1 cellular context compared by ENCODE assay signal in genomic region chr6:28747631-28748157, GRCh38.
TF ChIP-seq lines count a peak whose summit lies in the region.

No MANE protein-coding gene starts in this region.

TF ChIP-seq in HEK293, 187 proteins besides CTCF, POLR2A, EP300 and RAD21 (continued from another document and continues in another):
- TF ChIP-seq, protein P1, sequence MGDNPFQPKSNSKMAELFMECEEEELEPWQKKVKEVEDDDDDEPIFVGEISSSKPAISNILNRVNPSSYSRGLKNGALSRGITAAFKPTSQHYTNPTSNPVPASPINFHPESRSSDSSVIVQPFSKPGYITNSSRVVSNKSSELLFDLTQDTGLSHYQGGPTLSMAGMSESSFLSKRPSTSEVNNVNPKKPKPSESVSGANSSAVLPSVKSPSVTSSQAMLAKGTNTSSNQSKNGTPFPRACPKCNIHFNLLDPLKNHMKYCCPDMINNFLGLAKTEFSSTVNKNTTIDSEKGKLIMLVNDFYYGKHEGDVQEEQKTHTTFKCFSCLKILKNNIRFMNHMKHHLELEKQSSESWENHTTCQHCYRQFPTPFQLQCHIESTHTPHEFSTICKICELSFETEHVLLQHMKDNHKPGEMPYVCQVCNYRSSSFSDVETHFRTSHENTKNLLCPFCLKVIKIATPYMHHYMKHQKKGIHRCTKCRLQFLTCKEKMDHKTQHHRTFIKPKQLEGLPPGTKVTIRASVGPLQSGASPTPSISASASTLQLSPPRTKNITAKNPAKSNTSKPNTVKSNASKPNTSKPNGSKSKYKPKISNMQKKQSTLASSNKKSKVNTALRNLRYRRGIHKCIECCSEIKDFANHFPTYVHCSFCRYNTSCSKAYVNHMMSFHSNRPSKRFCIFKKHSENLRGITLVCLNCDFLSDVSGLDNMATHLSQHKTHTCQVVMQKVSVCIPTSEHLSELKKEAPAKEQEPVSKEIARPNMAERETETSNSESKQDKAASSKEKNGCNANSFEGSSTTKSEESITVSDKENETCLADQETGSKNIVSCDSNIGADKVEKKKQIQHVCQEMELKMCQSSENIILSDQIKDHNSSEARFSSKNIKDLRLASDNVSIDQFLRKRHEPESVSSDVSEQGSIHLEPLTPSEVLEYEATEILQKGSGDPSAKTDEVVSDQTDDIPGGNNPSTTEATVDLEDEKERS (tag by site-specific recombination; IDR thresholded peaks at IDR 0.05): no peak; the same call in 1 of the 2 replicates
- TF ChIP-seq ZNF670 (tag by site-specific recombination; IDR thresholded peaks at IDR 0.05; ENCODE audit: low read depth) (no peak), ZNF792 (tag by site-specific recombination; IDR thresholded peaks at IDR 0.05) (0 out of 2 replicates have a peak, but pooled peaks have one; percentile 22), FEZF1 (tag by site-specific recombination; IDR thresholded peaks at IDR 0.05) (peak; percentile 21; the same call in 1 of the 2 replicates), ZNF626 (tag by site-specific recombination; IDR thresholded peaks at IDR 0.05) (no peak), ZNF24 (tag by site-specific recombination; IDR thresholded peaks at IDR 0.05) (peak; percentile 85), PRDM1 (tag by site-specific recombination; IDR thresholded peaks at IDR 0.05) (peak; percentile 65), MYNN (tag by site-specific recombination; IDR thresholded peaks at IDR 0.05; ENCODE audit: borderline replicate concordance) (peak; percentile 90), SP7 (tag by site-specific recombination; IDR thresholded peaks at IDR 0.05) (peak; percentile 86), ZNF549 (tag by site-specific recombination; IDR thresholded peaks at IDR 0.05) (no peak), INSM2 (tag by site-specific recombination; IDR thresholded peaks at IDR 0.05) (peak; percentile 35; the same call in 1 of the 2 replicates), SP2 (tag by site-specific recombination; IDR thresholded peaks at IDR 0.05) (0 out of 2 replicates have a peak, but pooled peaks have one; percentile 18), ZNF416 (tag by site-specific recombination; IDR thresholded peaks at IDR 0.05) (0 out of 2 replicates have a peak, but pooled peaks have one; percentile 21), ZNF777 (tag by site-specific recombination; IDR thresholded peaks at IDR 0.05; ENCODE audit: borderline replicate concordance) (no peak), ZNF530 (tag by site-specific recombination; IDR thresholded peaks at IDR 0.05; ENCODE audit: low read depth) (no peak), ZNF311 (tag by site-specific recombination; IDR thresholded peaks at IDR 0.05; ENCODE audit: borderline replicate concordance) (no peak), ZNF341 (tag by site-specific recombination; IDR thresholded peaks at IDR 0.05; ENCODE audit: low read depth) (peak; percentile 55), ZNF488 (tag by site-specific recombination; IDR thresholded peaks at IDR 0.05) (no peak), ZBTB48 (tag by site-specific recombination; IDR thresholded peaks at IDR 0.05) (peak; percentile 92), SCRT1 (tag by site-specific recombination; IDR thresholded peaks at IDR 0.05; ENCODE audit: borderline replicate concordance) (no peak), ZNF23 (tag by site-specific recombination; IDR thresholded peaks at IDR 0.05; ENCODE audit: borderline replicate concordance) (no peak), ZBTB21 (tag by site-specific recombination; IDR thresholded peaks at IDR 0.05) (no peak; the same call in 1 of the 2 replicates), ZNF785 (tag by site-specific recombination; IDR thresholded peaks at IDR 0.05) (no peak), GLI4 (tag by site-specific recombination; IDR thresholded peaks at IDR 0.05) (0 out of 2 replicates have a peak, but pooled peaks have one; percentile 64), SP3 (tag by site-specific recombination; IDR thresholded peaks at IDR 0.05) (peak; percentile 48), ZNF423 (tag by site-specific recombination; IDR thresholded peaks at IDR 0.05) (no peak), ZNF175 (tag by site-specific recombination; IDR thresholded peaks at IDR 0.05) (no peak), ZNF391 (tag by site-specific recombination; IDR thresholded peaks at IDR 0.05; ENCODE audit: borderline replicate concordance, low read depth) (no peak), ZSCAN23 (tag by site-specific recombination; IDR thresholded peaks at IDR 0.05) (peak; percentile 77; the same call in 1 of the 2 replicates), HOXC10 (CRISPR knock-in tag; IDR thresholded peaks at IDR 0.05) (no peak), ZNF501 (tag by site-specific recombination; IDR thresholded peaks at IDR 0.05) (peak; percentile 83; the same call in 1 of the 2 replicates), ZNF148 (tag by site-specific recombination; IDR thresholded peaks at IDR 0.05; ENCODE audit: borderline replicate concordance) (no peak), EGR2 (tag by site-specific recombination; IDR thresholded peaks at IDR 0.05; ENCODE audit: low read depth) (peak; percentile 46), ZNF174 (tag by site-specific recombination; IDR thresholded peaks at IDR 0.05) (no peak), ZNF629 (tag by site-specific recombination; IDR thresholded peaks at IDR 0.05) (peak; percentile 77), ZNF19 (tag by site-specific recombination; IDR thresholded peaks at IDR 0.05; ENCODE audit: low read depth) (no peak), GLIS2 (tag by site-specific recombination; IDR thresholded peaks at IDR 0.05) (no peak), REPIN1 (tag by site-specific recombination; IDR thresholded peaks at IDR 0.05; ENCODE audit: low read depth) (no peak), ZFP37 (tag by site-specific recombination; IDR thresholded peaks at IDR 0.05) (peak; percentile 78; the same call in 1 of the 2 replicates), ZBTB1 (tag by site-specific recombination; IDR thresholded peaks at IDR 0.05) (no peak), ZNF600 (tag by site-specific recombination; IDR thresholded peaks at IDR 0.05) (peak; percentile 99), BCL11B (tag by site-specific recombination; IDR thresholded peaks at IDR 0.05; ENCODE audit: low read depth) (no peak), IKZF3 (tag by site-specific recombination; IDR thresholded peaks at IDR 0.05) (peak; percentile 81), ZNF221 (tag by site-specific recombination; IDR thresholded peaks at IDR 0.05; ENCODE audit: borderline replicate concordance) (no peak), YY2 (tag by site-specific recombination; IDR thresholded peaks at IDR 0.05) (no peak), RBAK (tag by site-specific recombination; IDR thresholded peaks at IDR 0.05) (no peak), ZFP3 (tag by site-specific recombination; IDR thresholded peaks at IDR 0.05; ENCODE audit: low read depth) (no peak)
- TF ChIP-seq, protein P2, sequence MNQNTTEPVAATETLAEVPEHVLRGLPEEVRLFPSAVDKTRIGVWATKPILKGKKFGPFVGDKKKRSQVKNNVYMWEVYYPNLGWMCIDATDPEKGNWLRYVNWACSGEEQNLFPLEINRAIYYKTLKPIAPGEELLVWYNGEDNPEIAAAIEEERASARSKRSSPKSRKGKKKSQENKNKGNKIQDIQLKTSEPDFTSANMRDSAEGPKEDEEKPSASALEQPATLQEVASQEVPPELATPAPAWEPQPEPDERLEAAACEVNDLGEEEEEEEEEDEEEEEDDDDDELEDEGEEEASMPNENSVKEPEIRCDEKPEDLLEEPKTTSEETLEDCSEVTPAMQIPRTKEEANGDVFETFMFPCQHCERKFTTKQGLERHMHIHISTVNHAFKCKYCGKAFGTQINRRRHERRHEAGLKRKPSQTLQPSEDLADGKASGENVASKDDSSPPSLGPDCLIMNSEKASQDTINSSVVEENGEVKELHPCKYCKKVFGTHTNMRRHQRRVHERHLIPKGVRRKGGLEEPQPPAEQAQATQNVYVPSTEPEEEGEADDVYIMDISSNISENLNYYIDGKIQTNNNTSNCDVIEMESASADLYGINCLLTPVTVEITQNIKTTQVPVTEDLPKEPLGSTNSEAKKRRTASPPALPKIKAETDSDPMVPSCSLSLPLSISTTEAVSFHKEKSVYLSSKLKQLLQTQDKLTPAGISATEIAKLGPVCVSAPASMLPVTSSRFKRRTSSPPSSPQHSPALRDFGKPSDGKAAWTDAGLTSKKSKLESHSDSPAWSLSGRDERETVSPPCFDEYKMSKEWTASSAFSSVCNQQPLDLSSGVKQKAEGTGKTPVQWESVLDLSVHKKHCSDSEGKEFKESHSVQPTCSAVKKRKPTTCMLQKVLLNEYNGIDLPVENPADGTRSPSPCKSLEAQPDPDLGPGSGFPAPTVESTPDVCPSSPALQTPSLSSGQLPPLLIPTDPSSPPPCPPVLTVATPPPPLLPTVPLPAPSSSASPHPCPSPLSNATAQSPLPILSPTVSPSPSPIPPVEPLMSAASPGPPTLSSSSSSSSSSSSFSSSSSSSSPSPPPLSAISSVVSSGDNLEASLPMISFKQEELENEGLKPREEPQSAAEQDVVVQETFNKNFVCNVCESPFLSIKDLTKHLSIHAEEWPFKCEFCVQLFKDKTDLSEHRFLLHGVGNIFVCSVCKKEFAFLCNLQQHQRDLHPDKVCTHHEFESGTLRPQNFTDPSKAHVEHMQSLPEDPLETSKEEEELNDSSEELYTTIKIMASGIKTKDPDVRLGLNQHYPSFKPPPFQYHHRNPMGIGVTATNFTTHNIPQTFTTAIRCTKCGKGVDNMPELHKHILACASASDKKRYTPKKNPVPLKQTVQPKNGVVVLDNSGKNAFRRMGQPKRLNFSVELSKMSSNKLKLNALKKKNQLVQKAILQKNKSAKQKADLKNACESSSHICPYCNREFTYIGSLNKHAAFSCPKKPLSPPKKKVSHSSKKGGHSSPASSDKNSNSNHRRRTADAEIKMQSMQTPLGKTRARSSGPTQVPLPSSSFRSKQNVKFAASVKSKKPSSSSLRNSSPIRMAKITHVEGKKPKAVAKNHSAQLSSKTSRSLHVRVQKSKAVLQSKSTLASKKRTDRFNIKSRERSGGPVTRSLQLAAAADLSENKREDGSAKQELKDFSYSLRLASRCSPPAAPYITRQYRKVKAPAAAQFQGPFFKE (tag by site-specific recombination; IDR thresholded peaks at IDR 0.05; ENCODE audit: borderline replicate concordance): no peak
- TF ChIP-seq, protein P3, sequence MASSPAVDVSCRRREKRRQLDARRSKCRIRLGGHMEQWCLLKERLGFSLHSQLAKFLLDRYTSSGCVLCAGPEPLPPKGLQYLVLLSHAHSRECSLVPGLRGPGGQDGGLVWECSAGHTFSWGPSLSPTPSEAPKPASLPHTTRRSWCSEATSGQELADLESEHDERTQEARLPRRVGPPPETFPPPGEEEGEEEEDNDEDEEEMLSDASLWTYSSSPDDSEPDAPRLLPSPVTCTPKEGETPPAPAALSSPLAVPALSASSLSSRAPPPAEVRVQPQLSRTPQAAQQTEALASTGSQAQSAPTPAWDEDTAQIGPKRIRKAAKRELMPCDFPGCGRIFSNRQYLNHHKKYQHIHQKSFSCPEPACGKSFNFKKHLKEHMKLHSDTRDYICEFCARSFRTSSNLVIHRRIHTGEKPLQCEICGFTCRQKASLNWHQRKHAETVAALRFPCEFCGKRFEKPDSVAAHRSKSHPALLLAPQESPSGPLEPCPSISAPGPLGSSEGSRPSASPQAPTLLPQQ (tag by site-specific recombination; IDR thresholded peaks at IDR 0.05): peak; percentile 83
- TF ChIP-seq, protein P4, sequence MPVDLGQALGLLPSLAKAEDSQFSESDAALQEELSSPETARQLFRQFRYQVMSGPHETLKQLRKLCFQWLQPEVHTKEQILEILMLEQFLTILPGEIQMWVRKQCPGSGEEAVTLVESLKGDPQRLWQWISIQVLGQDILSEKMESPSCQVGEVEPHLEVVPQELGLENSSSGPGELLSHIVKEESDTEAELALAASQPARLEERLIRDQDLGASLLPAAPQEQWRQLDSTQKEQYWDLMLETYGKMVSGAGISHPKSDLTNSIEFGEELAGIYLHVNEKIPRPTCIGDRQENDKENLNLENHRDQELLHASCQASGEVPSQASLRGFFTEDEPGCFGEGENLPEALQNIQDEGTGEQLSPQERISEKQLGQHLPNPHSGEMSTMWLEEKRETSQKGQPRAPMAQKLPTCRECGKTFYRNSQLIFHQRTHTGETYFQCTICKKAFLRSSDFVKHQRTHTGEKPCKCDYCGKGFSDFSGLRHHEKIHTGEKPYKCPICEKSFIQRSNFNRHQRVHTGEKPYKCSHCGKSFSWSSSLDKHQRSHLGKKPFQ (tag by site-specific recombination; IDR thresholded peaks at IDR 0.05): no peak
